Comparison of ENCODE assay signal across 14 cellular contexts in genomic region chr11:65851811-65852507, GRCh38. TPM values are rescaled to one million over a fixed set of nuclear protein-coding genes. Genes with fewer than 3 reads are reported as not detected.
DNase-seq lines count a peak whose midpoint lies in the region; ATAC-seq, FAIRE-seq and TF ChIP-seq lines count a peak whose summit lies in the region.
"Had no signal": no experiment of that assay in that cellular context is flagged by ENCODE, and none has a peak within 500 bp of the region (broad histone marks: within the 10 kb centered on the region; RNA-seq: fewer than 3 reads in every experiment).

No MANE protein-coding gene starts in this region.

- TF ChIP-seq CTCF in WTC11 (IDR thresholded peaks at IDR 0.05), result no peak
- TF ChIP-seq CTCF in HepG2 (CRISPR knock-in tag; IDR thresholded peaks at IDR 0.05), result no peak
- TF ChIP-seq CTCF in body of pancreas (IDR thresholded peaks at IDR 0.05), result no peak

- ATAC-seq in CD4-positive, CD25-positive, alpha-beta regulatory T cell (ENCODE audit: low read depth in 2 of 2), result no peak
- no peak for ATAC-seq in WTC11
- no peak for ATAC-seq in HepG2
- no peak for ATAC-seq in body of pancreas
- ATAC-seq: CD8-positive, alpha-beta T cell; left ventricle myocardium superior had no signal

- no peak for FAIRE-seq in HepG2 (lab: Jason Lieb, UNC)

- peaks cover 0 to 2% (median 0%) of the 10 kb centered on the region in 7 donors for H3K9me3 Mint-ChIP-seq in CD4-positive, CD25-positive, alpha-beta regulatory T cell
- H3K9me3 Mint-ChIP-seq in WTC11, result peaks cover 6% of the 10 kb centered on the region; the same call in 1 of the 2 replicates
- H3K9me3 Mint-ChIP-seq: CD8-positive, alpha-beta T cell had no signal

- H3K27ac ChIP-seq in CD4-positive, CD25-positive, alpha-beta regulatory T cell (ENCODE audit: insufficient read depth, low read length, poor library complexity, severe bottlenecking), result no peak overlapping the region
- H3K27ac ChIP-seq in HepG2 (ENCODE audit: extremely low read length, insufficient read depth, low read length) (no peak overlapping the region), body of pancreas (no peak overlapping the region)
- H3K27ac ChIP-seq: SJSA1 had no signal

- no peaks in the 10 kb centered on the region for H3K27me3 Mint-ChIP-seq in CD4-positive, CD25-positive, alpha-beta regulatory T cell
- peaks cover 10% of the 10 kb centered on the region for H3K27me3 Mint-ChIP-seq in WTC11 (ENCODE audit: low read depth)

- H3K4me3 ChIP-seq in CD4-positive, CD25-positive, alpha-beta regulatory T cell (ENCODE audit: low read depth, low read length), result no peak overlapping the region
- H3K4me3 ChIP-seq in HepG2 (replicated peaks in 1 of 3; ENCODE audit: insufficient read depth in 1 of 3, low read depth in 2 of 3, low read length in 3 of 3) (no peak overlapping the region), body of pancreas (no peak overlapping the region)
- H3K4me3 ChIP-seq: SJSA1 had no signal

- peaks cover 0 to 43% (median 22%) of the 10 kb centered on the region in 4 donors for H3K4me1 Mint-ChIP-seq in CD4-positive, CD25-positive, alpha-beta regulatory T cell
- H3K4me1 Mint-ChIP-seq in WTC11, result peaks cover 24% of the 10 kb centered on the region

- H3K79me2 ChIP-seq in HepG2 (ENCODE audit: insufficient read depth, low read length), result peaks cover 14% of the 10 kb centered on the region

- H3K4me2 ChIP-seq in HepG2 (ENCODE audit: low read depth, low read length), result no peak overlapping the region

- peaks cover 6 to 9% of the 10 kb centered on the region in 2 experiments for H3K9me3 ChIP-seq in CD4-positive, CD25-positive, alpha-beta regulatory T cell (ENCODE audit: control insufficient read depth in 2 of 2, low read length in 2 of 2)
- H3K9me3 ChIP-seq in HepG2 (ENCODE audit: low read length) (0 out of 2 replicates have a peak, but pooled peaks cover 4% of the 10 kb centered on the region), body of pancreas (no peaks in the 10 kb centered on the region)

- TF ChIP-seq EP300 in HepG2 (IDR thresholded peaks at IDR 0.05; ENCODE audit: low read depth in 2 of 2, low read length in 2 of 2) (no peak), HepG2 (CRISPR knock-in tag; IDR thresholded peaks at IDR 0.05; ENCODE audit: borderline replicate concordance) (no peak)

- in situ Hi-C loops in HepG2 (cut with HindIII; ENCODE audit: extremely low pct_ligation_motif_present, low pct_unique_long_range_greater_than_20kb), result loop anchor here (10.0 kb wide), 1 partner anchor 297 kb away; the partner anchor contains the start of gene LTBP3

- 94% methylated on average over 8 of the region's 10 CpGs for WGBS in HepG2 (ENCODE audit: low lambda C conversion rate)
- WGBS in body of pancreas, 2 donors, result 92 to 96% methylated on average over 7 to 10 of the region's 10 CpGs

- H2AFZ ChIP-seq in HepG2 (ENCODE audit: low read length), result no peak overlapping the region

- H3K36me3 ChIP-seq in CD4-positive, CD25-positive, alpha-beta regulatory T cell (ENCODE audit: control insufficient read depth, insufficient read depth, low read length), result peaks cover 53% of the 10 kb centered on the region
- H3K36me3 ChIP-seq in HepG2 (replicated peaks in 1 of 2; ENCODE audit: control insufficient read depth in 1 of 2, insufficient read depth in 2 of 2, low read length in 2 of 2) (peaks cover 14 to 34% of the 10 kb centered on the region in 2 experiments), body of pancreas (replicated peaks in 1 of 2; ENCODE audit: insufficient read depth in 1 of 2, low read depth in 2 of 2) (peaks cover 8 to 26% of the 10 kb centered on the region in 2 donors)

- CTCF ChIA-PET in WTC11 (lab: Charles Lee), result interaction anchor here (0.6 to 6.3 kb wide), 42 partner anchors 8 to 311 kb away, joined by 3 to 134 read pairs (median 4); partner anchors contain the start of genes AP5B1, BANF1, CCDC85B and EIF1AD
- CTCF ChIA-PET in HepG2 (lab: Yijun Ruan, JAX; ENCODE audit: low intra/inter-chr PET ratio, low total read pairs), result no interaction called here

- intact Hi-C loops in HepG2 (cut with micrococcal nuclease; ENCODE audit: unreplicated experiment), result no loop called here
- intact Hi-C loops in body of pancreas (cut with DNase I), result no loop called here

- TF ChIP-seq POLR2A in GM19099 (IDR thresholded peaks at IDR 0.05; ENCODE audit: extremely low read depth, insufficient read length, low read depth) (peak; percentile 28), HepG2 (IDR thresholded peaks at IDR 0.05; ENCODE audit: insufficient read depth in 1 of 2, low read depth in 2 of 2, low read length in 2 of 2) (0 out of 4 replicates have a peak, but pooled peaks of 1 of the 2 experiments have one; percentile 29), body of pancreas (IDR thresholded peaks at IDR 0.05) (no peak)

- peaks cover 43% of the 10 kb centered on the region for H4K20me1 ChIP-seq in HepG2 (ENCODE audit: insufficient read depth, low read length)

- POLR2A ChIA-PET in WTC11 (lab: Charles Lee) (interaction anchor here (0.5 to 3.5 kb wide), 12 partner anchors 8 to 930 kb away, joined by 3 to 38 read pairs (median 4); partner anchors contain the start of genes EFEMP2, FIBP, MUS81 and RNASEH2C), HepG2 (lab: Yijun Ruan, JAX) (interaction anchor here (0.9 to 4.1 kb wide), 5 partner anchors 8 to 38 kb away, joined by 4 to 20 read pairs (median 6); partner anchors contain the start of genes CCDC85B and MUS81)

- no peak overlapping the region for H3K9ac ChIP-seq in HepG2 (ENCODE audit: insufficient read depth, low read depth, low read length)

- no peak for DNase-seq in CD4-positive, CD25-positive, alpha-beta regulatory T cell
- DNase-seq in WTC11 (ENCODE audit: low spot score) (no peak), HepG2 (ENCODE audit: low spot score) (no peak), body of pancreas (no peak), NAMALWA (ENCODE audit: low spot score) (no peak), T1000 (lab: John Stamatoyannopoulos, UW) (no peak), NCI-H1092 (lab: John Stamatoyannopoulos, UW) (no peak)
- DNase-seq: NCI-H524, nucleus accumbens had no signal

- H3K27me3 ChIP-seq in CD4-positive, CD25-positive, alpha-beta regulatory T cell (ENCODE audit: control insufficient read depth, insufficient read depth, low read length), result no peaks in the 10 kb centered on the region
- no peaks in the 10 kb centered on the region for H3K27me3 ChIP-seq in HepG2 (ENCODE audit: control insufficient read depth in 1 of 2, insufficient read depth in 2 of 2, low read length in 2 of 2)
- H3K27me3 ChIP-seq in body of pancreas, result no peaks in the 10 kb centered on the region
- H3K27me3 ChIP-seq: SJSA1 had no signal

- BruUV-seq in HepG2 (replicated peaks; lab: Mats Ljungman, UMichigan), result no TSS peak

- no peak for TF ChIP-seq RAD21 in HepG2 (CRISPR knock-in tag; IDR thresholded peaks at IDR 0.05)

- H3K4me3 Mint-ChIP-seq in CD4-positive, CD25-positive, alpha-beta regulatory T cell, result peak overlapping the region in 2 of 4 donors; percentile 26 to 56
- no peak overlapping the region for H3K4me3 Mint-ChIP-seq in WTC11
- H3K4me3 Mint-ChIP-seq: CD8-positive, alpha-beta T cell had no signal

- peaks cover 34% of the 10 kb centered on the region for H3K4me1 ChIP-seq in CD4-positive, CD25-positive, alpha-beta regulatory T cell (ENCODE audit: control insufficient read depth, insufficient read depth, low read length, poor library complexity, severe bottlenecking)
- H3K4me1 ChIP-seq in HepG2 (ENCODE audit: insufficient read depth, low read length) (peaks cover 74% of the 10 kb centered on the region), body of pancreas (peaks cover 19% of the 10 kb centered on the region)

- H3K36me3 Mint-ChIP-seq in CD4-positive, CD25-positive, alpha-beta regulatory T cell, result peaks cover 40% of the 10 kb centered on the region
- peaks cover 53% of the 10 kb centered on the region for H3K36me3 Mint-ChIP-seq in WTC11

- peak overlapping the region in 2 of 3 donors; percentile 12 to 51 for H3K27ac Mint-ChIP-seq in CD4-positive, CD25-positive, alpha-beta regulatory T cell
- peak overlapping the region; percentile 71 for H3K27ac Mint-ChIP-seq in WTC11
- H3K27ac Mint-ChIP-seq: CD8-positive, alpha-beta T cell had no signal

RNA-seq across cellular contexts. Expression of gene CFL1, which starts 6.0 kb away (rescaled TPM):
- 737 TPM for total RNA-seq in CD4-positive, CD25-positive, alpha-beta regulatory T cell
- 1,000 to 10,000 TPM; 2,250 to 3,209 (median 2,591) TPM for polyA plus RNA-seq in CD4-positive, CD25-positive, alpha-beta regulatory T cell
- 1,014 to 1,073 TPM (median 1,031 TPM) in 3 replicates for total RNA-seq in WTC11 (2021)
- total RNA-seq in HepG2 (2016; rRNA removed; fragmentation: Illumina TruSeq; extraction: Trizol), result 383 and 458 TPM in 2 replicates
- 49.6 and 56.4 TPM in 2 replicates for total RNA-seq in HepG2 (2016; cell fraction: cytosol; rRNA removed; fragmentation: Illumina TruSeq; extraction: Trizol; ENCODE audit: low read depth)
- 365 and 431 TPM in 2 replicates for total RNA-seq in HepG2 (2016; cell fraction: insoluble cytoplasmic fraction; rRNA removed; fragmentation: Illumina TruSeq; extraction: Trizol)
- total RNA-seq in HepG2 (2016; cell fraction: membrane; rRNA removed; fragmentation: Illumina TruSeq; extraction: Trizol), result 92.4 and 99.4 TPM in 2 replicates
- total RNA-seq in HepG2 (2016; cell fraction: nucleus; rRNA removed; fragmentation: Illumina TruSeq; extraction: Trizol), result 154 and 171 TPM in 2 replicates
- 347 and 379 TPM in 2 replicates for polyA plus RNA-seq in HepG2 (2011; rRNA removed)
- 649 and 884 TPM in 2 replicates for polyA plus RNA-seq in HepG2 (2011; cell fraction: cytosol; rRNA removed)
- polyA plus RNA-seq in HepG2 (2011; cell fraction: nucleus; rRNA removed), result 218 and 244 TPM in 2 replicates
- polyA plus RNA-seq in HepG2 (2012), result 289 and 295 TPM in 2 replicates
- polyA plus RNA-seq in HepG2 (2016; cell fraction: cytosol; fragmentation: Illumina TruSeq; extraction: Trizol; ENCODE audit: low read depth), result 112 and 116 TPM in 2 replicates
- 879 and 1,116 TPM in 2 replicates for polyA plus RNA-seq in HepG2 (2016; cell fraction: insoluble cytoplasmic fraction; fragmentation: Illumina TruSeq; extraction: Trizol; ENCODE audit: low read depth)
- 173 and 178 TPM in 2 replicates for polyA plus RNA-seq in HepG2 (2016; cell fraction: membrane; fragmentation: Illumina TruSeq; extraction: Trizol; ENCODE audit: low read depth)
- 427 and 437 TPM in 2 replicates for polyA plus RNA-seq in HepG2 (2016; cell fraction: nucleus; fragmentation: Illumina TruSeq; extraction: Trizol; ENCODE audit: insufficient read depth, low read depth)
- 360 and 1,083 TPM in 2 replicates for polyA minus RNA-seq in HepG2 (2011; rRNA and poly(A)+ RNA removed; ENCODE audit: low replicate concordance)
- 284 and 320 TPM in 2 replicates for polyA minus RNA-seq in HepG2 (2011; cell fraction: cytosol; rRNA and poly(A)+ RNA removed)
- 153 and 218 TPM in 2 replicates for polyA minus RNA-seq in HepG2 (2011; cell fraction: nucleus; rRNA and poly(A)+ RNA removed)
- total RNA-seq in body of pancreas, result 100 to 1,000 TPM; 190 to 412 TPM

RNA-seq across cellular contexts. Expression of gene MUS81, which starts 8.3 kb away (rescaled TPM):
- 51.1 TPM for total RNA-seq in CD4-positive, CD25-positive, alpha-beta regulatory T cell
- polyA plus RNA-seq in CD4-positive, CD25-positive, alpha-beta regulatory T cell, result 10 to 100 TPM; 22.7 to 24.6 (median 23.6) TPM
- total RNA-seq in WTC11 (2021) (44.9 to 45.9 TPM (median 45.1 TPM) in 3 replicates), HepG2 (2016; rRNA removed; fragmentation: Illumina TruSeq; extraction: Trizol) (13.2 and 25.6 TPM in 2 replicates), body of pancreas (10 to 100 TPM; 38.2 to 40.5 TPM)
- 9.1 and 9.8 TPM in 2 replicates for total RNA-seq in HepG2 (2016; cell fraction: cytosol; rRNA removed; fragmentation: Illumina TruSeq; extraction: Trizol; ENCODE audit: low read depth)
- 10.0 and 23.4 TPM in 2 replicates for total RNA-seq in HepG2 (2016; cell fraction: insoluble cytoplasmic fraction; rRNA removed; fragmentation: Illumina TruSeq; extraction: Trizol)
- 9.8 and 11.9 TPM in 2 replicates for total RNA-seq in HepG2 (2016; cell fraction: membrane; rRNA removed; fragmentation: Illumina TruSeq; extraction: Trizol)
- 33.1 and 33.6 TPM in 2 replicates for total RNA-seq in HepG2 (2016; cell fraction: nucleus; rRNA removed; fragmentation: Illumina TruSeq; extraction: Trizol)
- 30.2 and 43.6 TPM in 2 replicates for polyA plus RNA-seq in HepG2 (2011; rRNA removed)
- polyA plus RNA-seq in HepG2 (2011; cell fraction: cytosol; rRNA removed), result 9.6 and 15.1 TPM in 2 replicates
- 256 and 293 TPM in 2 replicates for polyA plus RNA-seq in HepG2 (2011; cell fraction: nucleus; rRNA removed)
- 17.9 and 34.3 TPM in 2 replicates for polyA plus RNA-seq in HepG2 (2012)
- polyA plus RNA-seq in HepG2 (2016; cell fraction: cytosol; fragmentation: Illumina TruSeq; extraction: Trizol; ENCODE audit: low read depth), result 5.3 and 7.5 TPM in 2 replicates
- polyA plus RNA-seq in HepG2 (2016; cell fraction: insoluble cytoplasmic fraction; fragmentation: Illumina TruSeq; extraction: Trizol; ENCODE audit: low read depth), result 10.0 and 14.2 TPM in 2 replicates
- polyA plus RNA-seq in HepG2 (2016; cell fraction: membrane; fragmentation: Illumina TruSeq; extraction: Trizol; ENCODE audit: low read depth), result 9.0 and 9.4 TPM in 2 replicates
- 70.1 TPM in 2 replicates for polyA plus RNA-seq in HepG2 (2016; cell fraction: nucleus; fragmentation: Illumina TruSeq; extraction: Trizol; ENCODE audit: insufficient read depth, low read depth)
- 21.4 and 58.7 TPM in 2 replicates for polyA minus RNA-seq in HepG2 (2011; rRNA and poly(A)+ RNA removed; ENCODE audit: low replicate concordance)
- polyA minus RNA-seq in HepG2 (2011; cell fraction: cytosol; rRNA and poly(A)+ RNA removed), result 5.5 and 5.8 TPM in 2 replicates
- polyA minus RNA-seq in HepG2 (2011; cell fraction: nucleus; rRNA and poly(A)+ RNA removed), result 60.9 and 66.5 TPM in 2 replicates

RNA-seq across cellular contexts. Expression of gene SNX32, which starts 18.2 kb away (rescaled TPM):
- 0.44 TPM for total RNA-seq in CD4-positive, CD25-positive, alpha-beta regulatory T cell
- polyA plus RNA-seq in CD4-positive, CD25-positive, alpha-beta regulatory T cell, result 1 to 10 TPM in 1 of 4 donors, under 1 TPM in 3; 0.32 to 1.3 (median 0.48) TPM
- total RNA-seq in WTC11 (2021) (2.2 to 3.4 TPM (median 2.9 TPM) in 3 replicates), HepG2 (2016; rRNA removed; fragmentation: Illumina TruSeq; extraction: Trizol) (0.09 TPM in 1 of 2 replicates, not detected in the other), body of pancreas (under 1 TPM in 1 of 2 donors, not detected in 1; 0.26 TPM)
- not detected in 2 replicates for total RNA-seq in HepG2 (2016; cell fraction: cytosol; rRNA removed; fragmentation: Illumina TruSeq; extraction: Trizol; ENCODE audit: low read depth)
- 0.17 TPM in 1 of 2 replicates, not detected in the other for total RNA-seq in HepG2 (2016; cell fraction: insoluble cytoplasmic fraction; rRNA removed; fragmentation: Illumina TruSeq; extraction: Trizol)
- total RNA-seq in HepG2 (2016; cell fraction: membrane; rRNA removed; fragmentation: Illumina TruSeq; extraction: Trizol), result not detected in 2 replicates
- 0.16 TPM in 1 of 2 replicates, not detected in the other for total RNA-seq in HepG2 (2016; cell fraction: nucleus; rRNA removed; fragmentation: Illumina TruSeq; extraction: Trizol)
- 0.29 and 0.34 TPM in 2 replicates for polyA plus RNA-seq in HepG2 (2011; rRNA removed)
- polyA plus RNA-seq in HepG2 (2011; cell fraction: cytosol; rRNA removed), result 0.08 and 0.30 TPM in 2 replicates
- 4.2 and 5.7 TPM in 2 replicates for polyA plus RNA-seq in HepG2 (2011; cell fraction: nucleus; rRNA removed)
- polyA plus RNA-seq in HepG2 (2012), result 0.19 and 0.35 TPM in 2 replicates
- polyA plus RNA-seq in HepG2 (2016; cell fraction: cytosol; fragmentation: Illumina TruSeq; extraction: Trizol; ENCODE audit: low read depth), result 0.17 TPM in 1 of 2 replicates, not detected in the other
- polyA plus RNA-seq in HepG2 (2016; cell fraction: insoluble cytoplasmic fraction; fragmentation: Illumina TruSeq; extraction: Trizol; ENCODE audit: low read depth), result 0.19 TPM in 1 of 2 replicates, not detected in the other
- polyA plus RNA-seq in HepG2 (2016; cell fraction: membrane; fragmentation: Illumina TruSeq; extraction: Trizol; ENCODE audit: low read depth), result 0.08 and 0.22 TPM in 2 replicates
- 0.52 and 0.55 TPM in 2 replicates for polyA plus RNA-seq in HepG2 (2016; cell fraction: nucleus; fragmentation: Illumina TruSeq; extraction: Trizol; ENCODE audit: insufficient read depth, low read depth)
- polyA minus RNA-seq in HepG2 (2011; rRNA and poly(A)+ RNA removed; ENCODE audit: low replicate concordance), result 0.30 and 0.86 TPM in 2 replicates
- polyA minus RNA-seq in HepG2 (2011; cell fraction: cytosol; rRNA and poly(A)+ RNA removed), result not detected in 2 replicates
- 0.75 and 1.4 TPM in 2 replicates for polyA minus RNA-seq in HepG2 (2011; cell fraction: nucleus; rRNA and poly(A)+ RNA removed)
- total RNA-seq: glomerular endothelial cell, left ventricle myocardium superior had no signal

RNA-seq across cellular contexts. Expression of gene EFEMP2, which starts 20.6 kb away (rescaled TPM):
- total RNA-seq in CD4-positive, CD25-positive, alpha-beta regulatory T cell, result 5.8 TPM
- polyA plus RNA-seq in CD4-positive, CD25-positive, alpha-beta regulatory T cell, result under 1 TPM; 0.21 to 0.36 (median 0.29) TPM
- total RNA-seq in WTC11 (2021), result 14.2 to 17.9 TPM (median 17.8 TPM) in 3 replicates
- 3.7 and 7.4 TPM in 2 replicates for total RNA-seq in HepG2 (2016; rRNA removed; fragmentation: Illumina TruSeq; extraction: Trizol)
- 15.2 and 15.7 TPM in 2 replicates for total RNA-seq in HepG2 (2016; cell fraction: cytosol; rRNA removed; fragmentation: Illumina TruSeq; extraction: Trizol; ENCODE audit: low read depth)
- 3.7 and 8.2 TPM in 2 replicates for total RNA-seq in HepG2 (2016; cell fraction: insoluble cytoplasmic fraction; rRNA removed; fragmentation: Illumina TruSeq; extraction: Trizol)
- total RNA-seq in HepG2 (2016; cell fraction: membrane; rRNA removed; fragmentation: Illumina TruSeq; extraction: Trizol), result 12.4 and 16.0 TPM in 2 replicates
- total RNA-seq in HepG2 (2016; cell fraction: nucleus; rRNA removed; fragmentation: Illumina TruSeq; extraction: Trizol), result 7.8 and 14.5 TPM in 2 replicates
- 29.7 and 34.3 TPM in 2 replicates for polyA plus RNA-seq in HepG2 (2011; rRNA removed)
- polyA plus RNA-seq in HepG2 (2011; cell fraction: cytosol; rRNA removed), result 17.6 and 22.8 TPM in 2 replicates
- polyA plus RNA-seq in HepG2 (2011; cell fraction: nucleus; rRNA removed), result 150 and 216 TPM in 2 replicates
- 12.1 and 14.4 TPM in 2 replicates for polyA plus RNA-seq in HepG2 (2012)
- polyA plus RNA-seq in HepG2 (2016; cell fraction: cytosol; fragmentation: Illumina TruSeq; extraction: Trizol; ENCODE audit: low read depth), result 19.2 and 19.9 TPM in 2 replicates
- polyA plus RNA-seq in HepG2 (2016; cell fraction: insoluble cytoplasmic fraction; fragmentation: Illumina TruSeq; extraction: Trizol; ENCODE audit: low read depth), result 5.8 and 5.9 TPM in 2 replicates
- 18.0 and 19.9 TPM in 2 replicates for polyA plus RNA-seq in HepG2 (2016; cell fraction: membrane; fragmentation: Illumina TruSeq; extraction: Trizol; ENCODE audit: low read depth)
- 20.2 and 23.5 TPM in 2 replicates for polyA plus RNA-seq in HepG2 (2016; cell fraction: nucleus; fragmentation: Illumina TruSeq; extraction: Trizol; ENCODE audit: insufficient read depth, low read depth)
- polyA minus RNA-seq in HepG2 (2011; rRNA and poly(A)+ RNA removed; ENCODE audit: low replicate concordance), result 2.1 and 18.1 TPM in 2 replicates
- 4.1 and 4.8 TPM in 2 replicates for polyA minus RNA-seq in HepG2 (2011; cell fraction: cytosol; rRNA and poly(A)+ RNA removed)
- polyA minus RNA-seq in HepG2 (2011; cell fraction: nucleus; rRNA and poly(A)+ RNA removed), result 14.5 and 17.7 TPM in 2 replicates
- total RNA-seq in body of pancreas, result 10 to 100 TPM; 16.2 to 25.4 TPM

RNA-seq across cellular contexts. Expression of gene CTSW, which starts 27.7 kb away (rescaled TPM):
- total RNA-seq in CD4-positive, CD25-positive, alpha-beta regulatory T cell, result 12.4 TPM
- polyA plus RNA-seq in CD4-positive, CD25-positive, alpha-beta regulatory T cell, result 10 to 100 TPM in 3 of 4 donors, 1 to 10 TPM in 1; 3.5 to 35.9 (median 16.9) TPM
- 0.18 TPM in 1 of 3 replicates, not detected in the others for total RNA-seq in WTC11 (2021)
- not detected in 2 replicates for total RNA-seq in HepG2 (2016; rRNA removed; fragmentation: Illumina TruSeq; extraction: Trizol)
- total RNA-seq in HepG2 (2016; cell fraction: cytosol; rRNA removed; fragmentation: Illumina TruSeq; extraction: Trizol; ENCODE audit: low read depth), result not detected in 2 replicates
- total RNA-seq in HepG2 (2016; cell fraction: insoluble cytoplasmic fraction; rRNA removed; fragmentation: Illumina TruSeq; extraction: Trizol), result not detected in 2 replicates
- not detected in 2 replicates for total RNA-seq in HepG2 (2016; cell fraction: membrane; rRNA removed; fragmentation: Illumina TruSeq; extraction: Trizol)
- total RNA-seq in HepG2 (2016; cell fraction: nucleus; rRNA removed; fragmentation: Illumina TruSeq; extraction: Trizol), result not detected in 2 replicates
- 0.09 TPM in 1 of 2 replicates, not detected in the other for polyA plus RNA-seq in HepG2 (2011; rRNA removed)
- polyA plus RNA-seq in HepG2 (2011; cell fraction: cytosol; rRNA removed), result not detected in 2 replicates
- 0.24 TPM in 1 of 2 replicates, not detected in the other for polyA plus RNA-seq in HepG2 (2011; cell fraction: nucleus; rRNA removed)
- polyA plus RNA-seq in HepG2 (2012), result 0.29 TPM in 1 of 2 replicates, not detected in the other
- polyA plus RNA-seq in HepG2 (2016; cell fraction: cytosol; fragmentation: Illumina TruSeq; extraction: Trizol; ENCODE audit: low read depth), result not detected in 2 replicates
- polyA plus RNA-seq in HepG2 (2016; cell fraction: insoluble cytoplasmic fraction; fragmentation: Illumina TruSeq; extraction: Trizol; ENCODE audit: low read depth), result not detected in 2 replicates
- polyA plus RNA-seq in HepG2 (2016; cell fraction: membrane; fragmentation: Illumina TruSeq; extraction: Trizol; ENCODE audit: low read depth), result not detected in 2 replicates
- not detected in 2 replicates for polyA plus RNA-seq in HepG2 (2016; cell fraction: nucleus; fragmentation: Illumina TruSeq; extraction: Trizol; ENCODE audit: insufficient read depth, low read depth)
- not detected in 2 replicates for polyA minus RNA-seq in HepG2 (2011; rRNA and poly(A)+ RNA removed; ENCODE audit: low replicate concordance)
- not detected in 2 replicates for polyA minus RNA-seq in HepG2 (2011; cell fraction: cytosol; rRNA and poly(A)+ RNA removed)
- not detected in 2 replicates for polyA minus RNA-seq in HepG2 (2011; cell fraction: nucleus; rRNA and poly(A)+ RNA removed)
- total RNA-seq in body of pancreas, result under 1 TPM; 0.33 to 0.78 TPM
